In genomic region chr1:8047112-8047511, GRCh38 we compare ENCODE assay signal across 13 cellular contexts. TPM values are rescaled to one million over a fixed set of nuclear protein-coding genes. Genes with fewer than 3 reads are reported as not detected.
A peak's percentile ranks its signal among the peaks of the same experiment; 100 is the strongest.
DNase-seq lines count a peak whose midpoint lies in the region; ATAC-seq, FAIRE-seq and TF ChIP-seq lines count a peak whose summit lies in the region.
"Had no signal": no experiment of that assay in that cellular context is flagged by ENCODE, and none has a peak within 500 bp of the region (broad histone marks: within the 10 kb centered on the region; RNA-seq: fewer than 3 reads in every experiment).

No MANE protein-coding gene starts in this region.

- H3K36me3 ChIP-seq in ascending aorta: no peaks in the 10 kb centered on the region
- H3K36me3 ChIP-seq in small intestine (ENCODE audit: control insufficient read depth in 2 of 2, insufficient read depth in 2 of 2, low read length in 2 of 2): no peaks in the 10 kb centered on the region

- peaks cover 0 to 2% of the 10 kb centered on the region in 2 donors for H3K9me3 ChIP-seq in ascending aorta
- H3K9me3 ChIP-seq in small intestine (ENCODE audit: control insufficient read depth, low read depth): no peaks in the 10 kb centered on the region
- H3K9me3 ChIP-seq: mucosa of descending colon had no signal

- FAIRE-seq in small intestine (lab: Jason Lieb, UNC): no peak
- FAIRE-seq: GM12891 had no signal

- peak; percentile 88 for ATAC-seq in left ventricle myocardium superior
- ATAC-seq: activated CD8-positive, alpha-beta T cell treated with anti-CD3 and anti-CD28 coated beads for 36 hours; mucosa of descending colon; stimulated activated naive CD8-positive, alpha-beta T cell treated with anti-CD3 and anti-CD28 coated beads, Interleukin-15, Interleukin-2, amounts not matched to agents 100 U/mL and 50 U/mL, for 24 hours had no signal

- DNase-seq in H4 (ENCODE audit: low spot score): peak; percentile 73
- no peak for DNase-seq in ascending aorta (ENCODE audit: low spot score in 2 of 2)
- no peak for DNase-seq in left ventricle myocardium superior
- no peak for DNase-seq in NCI-H748 treated with DMSO at 0.1 percent for 48 hours (lab: John Stamatoyannopoulos, UW)
- no peak for DNase-seq in midbrain (lab: John Stamatoyannopoulos, UW)
- no peak for DNase-seq in small intestine
- DNase-seq in activated T-cell treated with anti-CD3 and anti-CD28 coated beads for 4 hours: no peak
- DNase-seq: activated CD8-positive, alpha-beta T cell treated with anti-CD3 and anti-CD28 coated beads for 36 hours; mucosa of descending colon; NCI-H446; stimulated activated naive CD8-positive, alpha-beta T cell treated with anti-CD3 and anti-CD28 coated beads, Interleukin-15, Interleukin-2, amounts not matched to agents 100 U/mL and 50 U/mL, for 24 hours had no signal

- H3K4me3 ChIP-seq in ascending aorta (no peak overlapping the region), skin epidermis (no peak overlapping the region), small intestine (ENCODE audit: low read depth in 1 of 2, low read length in 2 of 2) (no peak overlapping the region)
- H3K4me3 ChIP-seq: mucosa of descending colon had no signal

- H3K27ac ChIP-seq in ascending aorta (peak overlapping the region; percentile 72 to 73), skin epidermis (peak overlapping the region in 14 of 21 experiments; percentile 3 to 74 (median 28)), small intestine (ENCODE audit: low read depth in 1 of 2, low read length in 1 of 2) (no peak overlapping the region)

- intact Hi-C loops in ascending aorta (cut with DNase I) (no loop called here), left ventricle myocardium superior (cut with micrococcal nuclease) (no loop called here)

- no peak for TF ChIP-seq CTCF in ascending aorta (IDR thresholded peaks at IDR 0.05)

- 72 to 78% (median 74%) methylated on average over 3 of the region's 3 CpGs for WGBS in small intestine, 3 donors

- H3K4me1 ChIP-seq in ascending aorta: peaks cover 2 to 29% of the 10 kb centered on the region in 2 donors
- H3K4me1 ChIP-seq in small intestine (ENCODE audit: control insufficient read depth in 2 of 2, insufficient read depth in 1 of 2, low read depth in 1 of 2, low read length in 1 of 2): no peaks in the 10 kb centered on the region

- H3K27me3 ChIP-seq in ascending aorta (no peaks in the 10 kb centered on the region), small intestine (ENCODE audit: control insufficient read depth in 2 of 2, insufficient read depth in 2 of 2, low read length in 2 of 2) (no peaks in the 10 kb centered on the region)

RNA-seq across cellular contexts. Expression of gene ERRFI1, which starts 21.0 kb away (rescaled TPM):
- total RNA-seq in H4 (2014; rRNA removed; shearing (Covaris generic)): 70.3 and 78.3 TPM in 2 replicates
- 59.7 TPM for total RNA-seq in ascending aorta
- total RNA-seq in left ventricle myocardium superior: 10.2 TPM
- polyA plus RNA-seq in small intestine: 10 to 100 TPM; 32.5 to 39.1 (median 35.7) TPM

Comparison
In these comparisons a context has a peak if more than half of its experiments do, and no peak if none do; other contexts are left out.
1. H3K27ac ChIP-seq: peak in ascending aorta (2 of 2) and skin epidermis (14 of 21); none in small intestine (0 of 2).